Comparison of ENCODE assay signal across 8 cellular contexts in genomic region chr1:161792740-161793139, GRCh38. TPM values are rescaled to one million over a fixed set of nuclear protein-coding genes. Genes with fewer than 3 reads are reported as not detected.
DNase-seq lines count a peak whose midpoint lies in the region; ATAC-seq, FAIRE-seq and TF ChIP-seq lines count a peak whose summit lies in the region.

No MANE protein-coding gene starts in this region.

- H3K9me3 ChIP-seq in mucosa of descending colon, result no peaks in the 10 kb centered on the region

- ATAC-seq in GM21360 (IDR thresholded peaks at IDR 0.05; ENCODE audit: unreplicated experiment) (peak; percentile 72), mucosa of descending colon (peak; percentile 71), GM18505 (IDR thresholded peaks at IDR 0.05; ENCODE audit: unreplicated experiment) (no peak), GM21717 (IDR thresholded peaks at IDR 0.05; ENCODE audit: unreplicated experiment) (no peak)

- no peaks in the 10 kb centered on the region for H3K36me3 ChIP-seq in mucosa of descending colon (ENCODE audit: low read depth)

- peak; percentile 87 for TF ChIP-seq CTCF in D721Med (IDR thresholded peaks at IDR 0.05; ENCODE audit: insufficient read depth, missing control alignments)
- TF ChIP-seq CTCF in endothelial cell (IDR thresholded peaks at IDR 0.05; ENCODE audit: unreplicated experiment), result peak; percentile 68
- peak; percentile 19 for TF ChIP-seq CTCF in mucosa of descending colon (IDR thresholded peaks at IDR 0.05)

- DNase-seq in D721Med (ENCODE audit: insufficient read length, low spot score), result no peak
- DNase-seq in M059J (ENCODE audit: low read depth), result peak; percentile 89
- DNase-seq in SHP77 (lab: John Stamatoyannopoulos, UW), result peak; percentile 35 to 68
- DNase-seq in endothelial cell (ENCODE audit: low spot score), result no peak
- DNase-seq in mucosa of descending colon, result peak in 1 of 3 donors; percentile 23

- H3K27ac Mint-ChIP-seq in endothelial cell (ENCODE audit: unreplicated experiment), result no peak overlapping the region

- no peak overlapping the region for H3K4me3 Mint-ChIP-seq in endothelial cell (ENCODE audit: unreplicated experiment)

- H3K36me3 Mint-ChIP-seq in endothelial cell (ENCODE audit: low read depth, unreplicated experiment), result peaks cover 15% of the 10 kb centered on the region

- H3K4me1 ChIP-seq in mucosa of descending colon (ENCODE audit: low read depth), result no peaks in the 10 kb centered on the region

- TF ChIP-seq POLR2A in GM18505 (IDR thresholded peaks at IDR 0.05; ENCODE audit: borderline replicate concordance, extremely low read depth, insufficient read depth, insufficient read length), result no peak

- intact Hi-C loops in mucosa of descending colon (cut with DNase I, micrococcal nuclease), result loop anchor here (5.0 kb wide), 2 partner anchors 230 to 245 kb away; partner anchors contain the start of gene OLFML2B (in 1 of the 2)

- no peaks in the 10 kb centered on the region for H3K4me1 Mint-ChIP-seq in endothelial cell (ENCODE audit: unreplicated experiment)

- no peak overlapping the region for H3K4me3 ChIP-seq in mucosa of descending colon

- no peaks in the 10 kb centered on the region for H3K27me3 Mint-ChIP-seq in endothelial cell (ENCODE audit: unreplicated experiment)

- H3K9me3 Mint-ChIP-seq in endothelial cell (ENCODE audit: unreplicated experiment), result no peaks in the 10 kb centered on the region

- peak; percentile 100 for FAIRE-seq in D721Med (lab: Jason Lieb, UNC)

RNA-seq across cellular contexts. Expression of gene ATF6, which starts 26.6 kb away (rescaled TPM):
- 37.9 and 38.8 TPM in 2 replicates for total RNA-seq in M059J (2014; rRNA removed; shearing (Covaris generic))
- total RNA-seq in endothelial cell (ENCODE audit: unreplicated experiment) (38.2 TPM), mucosa of descending colon (10 to 100 TPM; 21.7 to 24.9 (median 24.5) TPM)

RNA-seq across cellular contexts. Expression of gene DUSP12, which starts 43.2 kb away (rescaled TPM):
- total RNA-seq in M059J (2014; rRNA removed; shearing (Covaris generic)), result 39.9 and 44.5 TPM in 2 replicates
- total RNA-seq in endothelial cell (ENCODE audit: unreplicated experiment) (27.8 TPM), mucosa of descending colon (10 to 100 TPM; 14.3 to 19.5 (median 15.1) TPM)

Comparison
In these comparisons a context has a peak if more than half of its experiments do, and no peak if none do; other contexts are left out.
1. DNase-seq: peak in M059J (single experiment) and SHP77 (2 of 2); none in D721Med (single experiment) and endothelial cell (single experiment).
2. CTCF ChIP-seq: peak in every context shown above with its lines; median percentile 87 in D721Med; 68 in endothelial cell; 19 in mucosa of descending colon.
3. ATAC-seq: peak in GM21360 (single experiment) and mucosa of descending colon (single experiment); none in GM18505 (single experiment) and GM21717 (single experiment).